ENCODE assay signal across 8 cellular contexts in the genomic region with DNA sequence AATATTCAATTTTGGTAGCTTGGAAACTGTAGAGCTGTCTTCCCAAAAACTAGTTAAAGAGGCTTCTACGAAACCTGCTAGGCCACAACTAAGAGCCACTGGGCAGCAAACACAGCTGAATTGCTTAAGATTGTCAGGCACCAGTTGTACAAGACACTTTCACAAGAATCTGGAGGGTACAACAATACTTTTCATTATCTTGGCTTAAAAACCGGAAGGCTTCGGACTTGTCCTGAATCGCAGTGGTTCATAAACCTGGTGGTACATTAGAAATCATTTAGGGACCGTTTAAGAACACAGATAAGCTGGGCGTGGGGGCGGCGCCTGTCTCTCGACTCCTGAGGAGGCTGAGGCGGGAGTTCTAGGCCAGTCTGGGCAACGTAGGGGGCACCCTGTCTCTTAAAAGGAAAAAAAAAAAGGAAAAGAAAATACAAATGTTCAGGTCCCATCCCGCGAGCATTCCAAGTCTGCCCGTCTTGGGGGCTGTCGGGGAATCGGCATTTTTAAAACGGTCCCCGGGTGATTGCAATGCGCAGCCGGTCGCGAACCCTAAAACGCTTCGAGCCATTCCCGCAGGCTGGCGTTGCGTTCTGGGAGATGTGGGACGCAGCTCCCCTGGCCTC. TPM values are rescaled to one million over a fixed set of nuclear protein-coding genes. Genes with fewer than 3 reads are reported as not detected.
DNase-seq lines count a peak whose midpoint lies in the region; ATAC-seq and TF ChIP-seq lines count a peak whose summit lies in the region.

No MANE protein-coding gene starts in this region.

- no peaks in the 10 kb centered on the region for H4K20me1 ChIP-seq in OCI-LY7 (ENCODE audit: insufficient read depth, low read length)
- no peaks in the 10 kb centered on the region for H4K20me1 ChIP-seq in osteoblast (ENCODE audit: insufficient read depth, low read length)

- DNase-seq in BE2C (peak; percentile 28), OCI-LY7 (ENCODE audit: low spot score) (peak; percentile 13), Right ventricle myocardium inferior (ENCODE audit: missing footprints) (peak; percentile 73), osteoblast (ENCODE audit: insufficient read length, low spot score, missing footprints) (peak; percentile 63), middle frontal gyrus (ENCODE audit: extremely low spot score, low spot score) (no peak)

- H3K27ac Mint-ChIP-seq in activated naive CD4-positive, alpha-beta T cell treated with anti-CD3 and anti-CD28 coated beads, Interleukin-2, amount 50 U/mL, for 24 hours: peak overlapping the region; percentile 97

- H3K27me3 Mint-ChIP-seq in activated naive CD4-positive, alpha-beta T cell treated with anti-CD3 and anti-CD28 coated beads, Interleukin-2, amount 50 U/mL, for 24 hours: no peaks in the 10 kb centered on the region

- ATAC-seq in GM21717 (IDR thresholded peaks at IDR 0.05; ENCODE audit: unreplicated experiment) (peak; percentile 36), Right ventricle myocardium inferior (peak; percentile 30), HG03175 (IDR thresholded peaks at IDR 0.05; ENCODE audit: unreplicated experiment) (no peak)

- POLR2A ChIA-PET in OCI-LY7 (lab: Charles Lee): interaction anchor here (0.6 kb wide), 1 partner anchor 105 kb away, joined by 3 read pairs; no protein-coding TSS in a partner anchor

- peaks cover 9% of the 10 kb centered on the region; the same call in 1 of the 2 replicates for H3K36me3 ChIP-seq in BE2C
- H3K36me3 ChIP-seq in OCI-LY7 (ENCODE audit: insufficient read depth, low read length): peaks cover 13% of the 10 kb centered on the region
- peaks cover 15% of the 10 kb centered on the region for H3K36me3 ChIP-seq in osteoblast (ENCODE audit: insufficient read depth, low read length)

- H3K9me3 ChIP-seq in BE2C: no peaks in the 10 kb centered on the region
- H3K9me3 ChIP-seq in OCI-LY7 (ENCODE audit: low read length): no peaks in the 10 kb centered on the region
- no peaks in the 10 kb centered on the region for H3K9me3 ChIP-seq in osteoblast (ENCODE audit: low read depth, low read length)

- TF ChIP-seq CTCF in BE2C (IDR thresholded peaks at IDR 0.05; ENCODE audit: low read depth, low read length): no peak
- TF ChIP-seq CTCF in OCI-LY7 (conservative IDR thresholded peaks at IDR 0.05; ENCODE audit: low read length): no peak
- TF ChIP-seq CTCF in osteoblast (IDR thresholded peaks at IDR 0.05; ENCODE audit: extremely low read depth, low read depth, low read length): no peak

- H3K36me3 Mint-ChIP-seq in activated naive CD4-positive, alpha-beta T cell treated with anti-CD3 and anti-CD28 coated beads, Interleukin-2, amount 50 U/mL, for 24 hours: peaks cover 7% of the 10 kb centered on the region

- intact Hi-C loops in OCI-LY7 (cut with micrococcal nuclease; ENCODE audit: unreplicated experiment) (loop anchor here (5.0 kb wide), 3 partner anchors 146 to 671 kb away; a partner anchor contains a TSS), Right ventricle myocardium inferior (cut with DNase I) (loop anchor here (2.0 to 5.0 kb wide), 3 partner anchors 66 to 241 kb away; a partner anchor contains a TSS)

- peak overlapping the region; percentile 69 for H2AFZ ChIP-seq in OCI-LY7 (ENCODE audit: low read length)
- peak overlapping the region; percentile 97 for H2AFZ ChIP-seq in osteoblast (ENCODE audit: low read length)

- CTCF ChIA-PET in OCI-LY7 (lab: Charles Lee; ENCODE audit: unreplicated experiment): no interaction called here

- H3K4me2 ChIP-seq in OCI-LY7 (ENCODE audit: low read length) (peak overlapping the region; percentile 65), osteoblast (ENCODE audit: insufficient read depth, low read length) (peak overlapping the region; percentile 94)

- H3K27ac ChIP-seq in OCI-LY7 (ENCODE audit: low read depth, low read length, poor library complexity, severe bottlenecking) (no peak overlapping the region), osteoblast (ENCODE audit: low read depth, low read length) (peak overlapping the region; percentile 98)

- H3K27me3 ChIP-seq in BE2C: no peaks in the 10 kb centered on the region
- no peaks in the 10 kb centered on the region for H3K27me3 ChIP-seq in osteoblast (ENCODE audit: insufficient read depth, low read length)

- peak overlapping the region; percentile 99 for H3K4me3 Mint-ChIP-seq in activated naive CD4-positive, alpha-beta T cell treated with anti-CD3 and anti-CD28 coated beads, Interleukin-2, amount 50 U/mL, for 24 hours

- no TSS peak for BruUV-seq in OCI-LY7 (replicated peaks; lab: Mats Ljungman, UMichigan)

- no peaks in the 10 kb centered on the region for H3K9me2 ChIP-seq in OCI-LY7 (ENCODE audit: insufficient read depth, low read length)

- H3K79me2 ChIP-seq in OCI-LY7 (ENCODE audit: insufficient read depth, low read depth, low read length): peaks cover 11% of the 10 kb centered on the region; the same call in 1 of the 2 replicates
- peaks cover 43% of the 10 kb centered on the region for H3K79me2 ChIP-seq in osteoblast (ENCODE audit: insufficient read depth, low read length)

- H3K4me1 ChIP-seq in BE2C (no peaks in the 10 kb centered on the region), OCI-LY7 (ENCODE audit: insufficient read depth, low read length, poor library complexity, severe bottlenecking) (no peaks in the 10 kb centered on the region), osteoblast (ENCODE audit: insufficient read depth, low read length) (peaks cover 17% of the 10 kb centered on the region)

- H3K9me3 Mint-ChIP-seq in activated naive CD4-positive, alpha-beta T cell treated with anti-CD3 and anti-CD28 coated beads, Interleukin-2, amount 50 U/mL, for 24 hours: no peaks in the 10 kb centered on the region

- H3K4me1 Mint-ChIP-seq in activated naive CD4-positive, alpha-beta T cell treated with anti-CD3 and anti-CD28 coated beads, Interleukin-2, amount 50 U/mL, for 24 hours: peaks cover 52% of the 10 kb centered on the region

- H3K4me3 ChIP-seq in BE2C (ENCODE audit: low read depth, low read length) (peak overlapping the region; percentile 93), OCI-LY7 (ENCODE audit: low read depth, low read length, poor library complexity, severe bottlenecking) (peak overlapping the region; percentile 78), osteoblast (ENCODE audit: insufficient read depth, low read length) (peak overlapping the region; percentile 91)

RNA-seq across cellular contexts. Expression of a gene that starts 0.8 kb away (rescaled TPM):
- polyA plus RNA-seq in BE2C (2012; ENCODE audit: insufficient read depth, insufficient read length, low read depth): 152 TPM
- total RNA-seq in OCI-LY7 (2014; rRNA removed; shearing (Covaris generic)): 22.9 and 25.0 TPM in 2 replicates
- 26.1 and 27.4 TPM in 2 replicates for total RNA-seq in OCI-LY7 (2022)
- 56.3 TPM for total RNA-seq in Right ventricle myocardium inferior
- total RNA-seq in osteoblast: 55.7 and 60.1 TPM in 2 replicates
